8 cellular contexts compared by ENCODE assay signal in genomic region chr4:47315346-47315745, GRCh38.
A peak's percentile ranks its signal among the peaks of the same experiment; 100 is the strongest.
DNase-seq lines count a peak whose midpoint lies in the region; ATAC-seq and TF ChIP-seq lines count a peak whose summit lies in the region.

No MANE protein-coding gene starts in this region.

- in situ Hi-C loops in GM13976 (cut with MboI; ENCODE audit: low sequenced_read_pairs, unreplicated experiment): no loop called here

- no peak for TF ChIP-seq CTCF in GM13976 (IDR thresholded peaks at IDR 0.05; ENCODE audit: borderline replicate concordance, control extremely low read depth, extremely low read depth, insufficient read depth, missing control alignments)

- peak; percentile 20 for DNase-seq in OCI-M1 (lab: John Stamatoyannopoulos, UW)
- peak; percentile 5 for DNase-seq in glomerular visceral epithelial cell (ENCODE audit: extremely low spot score)
- no peak for DNase-seq in GM13976 (ENCODE audit: low spot score)
- no peak for DNase-seq in stimulated activated naive CD4-positive, alpha-beta T cell treated with Interleukin-2 at 50 U/mL for 16 hours (lab: John Stamatoyannopoulos, UW)
- DNase-seq in occipital lobe (lab: John Stamatoyannopoulos, UW): no peak
- DNase-seq in effector CD8-positive, alpha-beta T cell (lab: John Stamatoyannopoulos, UW): no peak

- peak; percentile 72 for ATAC-seq in GM19025 (IDR thresholded peaks at IDR 0.05; ENCODE audit: low read depth, unreplicated experiment)
- peak; percentile 77 for ATAC-seq in HG02798 (IDR thresholded peaks at IDR 0.05; ENCODE audit: poor library complexity, unreplicated experiment)

Comparison
In these comparisons a context has a peak if more than half of its experiments do, and no peak if none do; other contexts are left out.
1. DNase-seq: peak in OCI-M1 (single experiment) and glomerular visceral epithelial cell (single experiment); none in GM13976 (single experiment), stimulated activated naive CD4-positive, alpha-beta T cell treated with Interleukin-2 at 50 U/mL for 16 hours (single experiment), occipital lobe (single experiment) and effector CD8-positive, alpha-beta T cell (single experiment).